Comparison of ENCODE assay signal across 18 cellular contexts in genomic region chr5:44387391-44387790, GRCh38. TPM values are rescaled to one million over a fixed set of nuclear protein-coding genes. Genes with fewer than 3 reads are reported as not detected.
DNase-seq lines count a peak whose midpoint lies in the region; ATAC-seq and TF ChIP-seq lines count a peak whose summit lies in the region.
"Had no signal": no experiment of that assay in that cellular context is flagged by ENCODE, and none has a peak within 500 bp of the region (broad histone marks: within the 10 kb centered on the region; RNA-seq: fewer than 3 reads in every experiment).

No MANE protein-coding gene starts in this region.

- H3K4me1 ChIP-seq in HUES48 (ENCODE audit: control insufficient read depth, insufficient read depth, low read length) = peaks cover 26% of the 10 kb centered on the region
- peaks cover 13% of the 10 kb centered on the region for H3K4me1 ChIP-seq in body of pancreas
- H3K4me1 ChIP-seq in lower lobe of right lung = peaks cover 8% of the 10 kb centered on the region
- H3K4me1 ChIP-seq in stomach = peaks cover 6 to 33% (median 19%) of the 10 kb centered on the region in 4 donors

- H3K27me3 ChIP-seq in HUES48 (ENCODE audit: control insufficient read depth, insufficient read depth, low read length) (peaks cover 61% of the 10 kb centered on the region), body of pancreas (no peaks in the 10 kb centered on the region), lower lobe of right lung (ENCODE audit: low read depth) (peaks cover 8% of the 10 kb centered on the region), stomach (peaks cover 0 to 42% (median 36%) of the 10 kb centered on the region in 3 donors)

- TF ChIP-seq EP300 in stomach (IDR thresholded peaks at IDR 0.05) = no peak

- 12 to 13% methylated on average over 3 of the region's 3 CpGs for WGBS in body of pancreas, 2 donors
- 21 to 27% (median 22%) methylated on average over 3 of the region's 3 CpGs for WGBS in stomach, 5 donors

- H3K9me3 ChIP-seq in HUES48 (ENCODE audit: control insufficient read depth, insufficient read depth, low read length) = no peaks in the 10 kb centered on the region
- no peaks in the 10 kb centered on the region for H3K9me3 ChIP-seq in body of pancreas
- H3K9me3 ChIP-seq in lower lobe of right lung = no peaks in the 10 kb centered on the region
- H3K9me3 ChIP-seq in stomach = no peaks in the 10 kb centered on the region

- CTCF ChIA-PET in GM10248 (lab: Yijun Ruan, JAX) = no interaction called here

- ATAC-seq in body of pancreas (peak; percentile 8), lower lobe of right lung (no peak)
- ATAC-seq: SK-N-SH treated with all-trans-retinoic acid at 6 μM for 48 hours had no signal

- TF ChIP-seq POLR2A in body of pancreas (IDR thresholded peaks at IDR 0.05) = peak in 2 of 3 donors; percentile 30 to 43
- no peak for TF ChIP-seq POLR2A in stomach (IDR thresholded peaks at IDR 0.05)

- no peak overlapping the region for H3K27ac ChIP-seq in HUES48 (ENCODE audit: low read depth, low read length)
- H3K27ac ChIP-seq in body of pancreas = peak overlapping the region in 3 of 4 donors; percentile 83 to 94 (median 85)
- no peak overlapping the region for H3K27ac ChIP-seq in lower lobe of right lung
- peak overlapping the region in 2 of 5 donors; percentile 76 for H3K27ac ChIP-seq in stomach
- H3K27ac ChIP-seq: VCaP had no signal

- TF ChIP-seq CTCF in body of pancreas (IDR thresholded peaks at IDR 0.05) (no peak), lower lobe of right lung (IDR thresholded peaks at IDR 0.05) (no peak), stomach (IDR thresholded peaks at IDR 0.05) (no peak), GM10248 (IDR thresholded peaks at IDR 0.05; ENCODE audit: control extremely low read depth, extremely low read depth, low read depth, missing control alignments) (no peak)

- no peak overlapping the region for H3K9ac ChIP-seq in HUES48 (ENCODE audit: low read depth, low read length)

- peak overlapping the region; percentile 70 for H3K4me3 ChIP-seq in HUES48 (ENCODE audit: low read depth, low read length)
- peak overlapping the region; percentile 53 to 60 for H3K4me3 ChIP-seq in body of pancreas
- H3K4me3 ChIP-seq in lower lobe of right lung = peak overlapping the region; percentile 52
- peak overlapping the region; percentile 48 to 57 (median 52) for H3K4me3 ChIP-seq in stomach

- intact Hi-C loops in body of pancreas (cut with DNase I) = no loop called here
- intact Hi-C loops in lower lobe of right lung (cut with DNase I) = no loop called here
- intact Hi-C loops in stomach (cut with DNase I; ENCODE audit: low total_unique reads) = no loop called here

- peak in 1 of 4 donors; percentile 14 for DNase-seq in body of pancreas
- DNase-seq in lower lobe of right lung = no peak
- no peak for DNase-seq in stomach
- no peak for DNase-seq in glomerular visceral epithelial cell (ENCODE audit: extremely low spot score)
- DNase-seq in hepatic stellate cell (ENCODE audit: low spot score) = no peak
- no peak for DNase-seq in GM10248 (ENCODE audit: extremely low spot score)
- no peak for DNase-seq in effector CD4-positive, alpha-beta T cell
- DNase-seq: activated CD8-positive, alpha-beta memory T cell treated with anti-CD3 and anti-CD28 coated beads, Interleukin-2, amount 50 U/mL, for 4 hours; cerebellar nuclear complex; NCI-H1092; NCI-H345; stimulated activated naive CD4-positive, alpha-beta T cell treated with Interleukin-2 at 50 U/mL for 16 hours had no signal

- H3K36me3 ChIP-seq in HUES48 (ENCODE audit: control insufficient read depth, insufficient read depth, low read length) (no peaks in the 10 kb centered on the region), body of pancreas (replicated peaks in 1 of 2; ENCODE audit: insufficient read depth in 1 of 2, low read depth in 2 of 2) (no peaks in the 10 kb centered on the region), lower lobe of right lung (no peaks in the 10 kb centered on the region), stomach (no peaks in the 10 kb centered on the region)

- POLR2A ChIA-PET in GM10248 (lab: Yijun Ruan, JAX) = no interaction called here

RNA-seq across cellular contexts. Expression of gene FGF10, which starts 1.8 kb away (rescaled TPM):
- total RNA-seq in body of pancreas (10 to 100 TPM in 1 of 2 donors, 1 to 10 TPM in 1; 8.6 to 11.5 TPM), lower lobe of right lung (7.6 TPM), stomach (10 to 100 TPM in 3 of 5 donors, 1 to 10 TPM in 1, not detected in 1; 3.5 to 31.2 (median 19.9) TPM)
- polyA plus RNA-seq in stomach = 10 to 100 TPM in 1 of 3 donors, 1 to 10 TPM in 2; 1.4 to 13.6 (median 5.4) TPM
- total RNA-seq: epithelial cell of proximal tubule, mononuclear cell had no signal
- polyA plus RNA-seq: IgD-negative memory B cell had no signal

Comparison
In these comparisons a context has a peak if more than half of its experiments do, and no peak if none do; other contexts are left out.
1. H3K27ac ChIP-seq: peak in body of pancreas (3 of 4); none in HUES48 (single experiment) and lower lobe of right lung (single experiment).
2. POLR2A ChIP-seq: peak in body of pancreas (2 of 3); none in stomach (0 of 4).
3. Peak in every context shown above with its lines, with median percentiles within 50 percentile points of each other: H3K4me3 ChIP-seq.